In genomic region chr19:42292963-42293362, GRCh38 we compare ENCODE assay signal across 1 cellular context.
TF ChIP-seq lines count a peak whose summit lies in the region.

No MANE protein-coding gene starts in this region.

TF ChIP-seq in IMR-90, 13 proteins besides CTCF, POLR2A, EP300 and RAD21:
- TF ChIP-seq ELK1 (IDR thresholded peaks at IDR 0.05; ENCODE audit: borderline replicate concordance, low read depth, low read length), result no peak
- no peak for TF ChIP-seq SMC3 (IDR thresholded peaks at IDR 0.05; ENCODE audit: low read depth, low read length)
- no peak for TF ChIP-seq NFE2L2 (IDR thresholded peaks at IDR 0.05; ENCODE audit: low read depth, low read length)
- TF ChIP-seq CHD1 (IDR thresholded peaks at IDR 0.05; ENCODE audit: low read depth, low read length), result no peak
- TF ChIP-seq RFX5 (IDR thresholded peaks at IDR 0.05; ENCODE audit: low read depth, low read length), result no peak
- TF ChIP-seq MXI1 (IDR thresholded peaks at IDR 0.05; ENCODE audit: borderline replicate concordance, low read depth, low read length), result no peak
- no peak for TF ChIP-seq CEBPB (IDR thresholded peaks at IDR 0.05; ENCODE audit: low read depth, low read length)
- TF ChIP-seq RCOR1 (IDR thresholded peaks at IDR 0.05; ENCODE audit: insufficient replicate concordance, low read length), result no peak
- no peak for TF ChIP-seq MAZ (IDR thresholded peaks at IDR 0.05; ENCODE audit: borderline replicate concordance, low read depth, low read length)
- TF ChIP-seq MAFK (IDR thresholded peaks at IDR 0.05; ENCODE audit: low read depth, low read length), result no peak
- no peak for TF ChIP-seq BHLHE40 (IDR thresholded peaks at IDR 0.05; ENCODE audit: low read depth, low read length)
- no peak for TF ChIP-seq USF2 (IDR thresholded peaks at IDR 0.05; ENCODE audit: low read depth, low read length)
- no peak for TF ChIP-seq FOS (IDR thresholded peaks at IDR 0.05; ENCODE audit: low read depth, low read length)
